Comparison of ENCODE assay signal across 19 cellular contexts in genomic region chr18:70273021-70273420, GRCh38.
"Had no signal": no experiment of that assay in that cellular context is flagged by ENCODE, and none has a peak within 500 bp of the region (broad histone marks: within the 10 kb centered on the region; RNA-seq: fewer than 3 reads in every experiment).

No MANE protein-coding gene starts in this region.

- H3K27me3 ChIP-seq: colonic mucosa, esophagus squamous epithelium, neutrophil, pancreas, right lobe of liver, suprapubic skin, transverse colon, vagina had no signal

- DNase-seq: colonic mucosa; effector CD8-positive, alpha-beta T cell; endodermal cell; esophagus squamous epithelium; foreskin melanocyte; mesenchymal stem cell; mucosa of descending colon; naive B cell; pancreas; right lobe of liver; small intestine; stimulated activated CD4-positive, alpha-beta T cell treated with anti-CD3 and anti-CD28 coated beads, Interleukin-15, amount 100 ng/mL, for 24 hours; stimulated activated CD4-positive, alpha-beta T cell treated with anti-CD3 and anti-CD28 coated beads, Interleukin-2, amount 100 ng/mL, for 48 hours; stimulated activated naive B cell treated with anti-CD40 and anti-IgM and Interleukin-4, amounts not matched to agents 10 μg/mL and 1 μg/mL and 100 μg/mL, for 72 hours; transverse colon had no signal

- H3K36me3 ChIP-seq: colonic mucosa, esophagus squamous epithelium, neutrophil, pancreas, right lobe of liver, suprapubic skin, transverse colon, vagina had no signal

- H3K27ac ChIP-seq: colonic mucosa, neutrophil, pancreas, right lobe of liver, suprapubic skin, transverse colon, vagina had no signal

- H3K4me1 ChIP-seq: colonic mucosa, pancreas, right lobe of liver, suprapubic skin, transverse colon had no signal

- H3K4me3 ChIP-seq: colonic mucosa, esophagus squamous epithelium, mucosa of descending colon, pancreas, right lobe of liver, suprapubic skin, transverse colon, vagina had no signal

- ATAC-seq: mucosa of descending colon; natural killer cell treated with Interleukin-12 subunit alpha and Interleukin-12 subunit beta and Interleukin-15 and Interleukin-18, amount 100 ng/mL, for 72 hours; pancreas; right lobe of liver; stimulated activated naive B cell treated with anti-CD40 and anti-IgM and Interleukin-4, amounts not matched to agents 10 μg/mL and 1 μg/mL and 100 μg/mL, for 72 hours had no signal

- H3K9me3 ChIP-seq: colonic mucosa, neutrophil, pancreas had no signal
